In the genomic region with DNA sequence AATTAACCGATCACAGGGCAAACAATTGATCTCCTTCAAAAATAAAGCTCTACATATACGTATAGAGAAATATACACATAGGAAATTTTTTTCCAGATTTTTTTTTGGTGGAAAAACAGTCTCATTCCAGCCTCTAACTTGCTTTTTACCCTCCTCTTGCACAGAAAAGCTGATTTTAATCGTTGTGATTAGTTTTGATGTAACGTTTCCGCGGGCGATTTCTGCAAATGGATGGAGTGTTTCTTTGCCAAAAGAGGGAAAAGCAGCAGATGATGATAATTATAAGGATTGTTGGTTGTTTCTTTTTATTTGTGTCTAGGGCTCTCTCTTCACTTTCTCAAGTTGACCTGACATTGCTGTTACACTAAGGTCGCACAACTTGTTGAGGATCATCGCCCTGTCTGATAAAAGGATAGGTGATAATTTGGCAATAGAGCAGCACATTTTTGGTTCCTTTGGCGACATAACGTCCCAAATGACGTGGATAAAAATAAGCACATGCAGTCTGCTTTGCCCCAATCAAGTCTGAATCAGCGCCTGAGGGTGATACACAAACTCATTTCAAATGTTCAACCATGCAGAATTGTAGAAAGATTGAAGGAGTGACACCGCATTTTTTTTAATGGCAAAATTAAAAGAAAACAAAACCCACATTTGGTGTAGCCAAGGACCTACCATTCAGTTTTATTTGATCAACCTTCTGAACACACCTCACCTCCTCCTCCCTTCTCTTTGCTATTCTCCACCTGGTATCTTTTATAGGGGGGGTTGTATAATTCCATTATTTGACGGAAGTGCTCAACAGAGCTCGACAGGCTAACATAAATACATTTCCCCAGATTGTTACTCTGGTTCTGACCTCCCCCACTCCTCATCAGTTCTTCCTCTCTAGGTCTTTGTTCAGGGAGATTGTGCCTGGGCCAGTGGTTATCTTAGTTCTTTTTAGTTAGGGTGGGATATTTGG, we compare ENCODE assay signal across 8 cellular contexts.
A peak's percentile ranks its signal among the peaks of the same experiment; 100 is the strongest.
DNase-seq lines count a peak whose midpoint lies in the region; ATAC-seq and TF ChIP-seq lines count a peak whose summit lies in the region.

No MANE protein-coding gene starts in this region.

- H3K36me3 ChIP-seq in sigmoid colon (no peaks in the 10 kb centered on the region), Peyer's patch (no peaks in the 10 kb centered on the region)

- 3 to 13% methylated on average over 16 of the region's 16 CpGs for WGBS in sigmoid colon, 2 donors

- H3K27me3 ChIP-seq in sigmoid colon, result no peaks in the 10 kb centered on the region
- no peaks in the 10 kb centered on the region for H3K27me3 ChIP-seq in Peyer's patch

- H3K9me3 ChIP-seq in sigmoid colon (no peaks in the 10 kb centered on the region), Peyer's patch (no peaks in the 10 kb centered on the region)

- DNase-seq in GM12865 (ENCODE audit: low read depth) (no peak), RPMI7951 (ENCODE audit: low read depth) (peak; percentile 5), fibroblast of mammary gland (ENCODE audit: low read depth) (no peak), sigmoid colon (no peak), Peyer's patch (no peak), GM19238 (ENCODE audit: insufficient read length, low spot score) (no peak)
- DNase-seq in activated naive CD4-positive, alpha-beta T cell (lab: John Stamatoyannopoulos, UW), result no peak

- intact Hi-C loops in sigmoid colon (cut with DNase I), result loop anchor here (5.0 kb wide), 2 partner anchors 111 to 566 kb away; a partner anchor contains a TSS

- no peak for ATAC-seq in HG02623 (IDR thresholded peaks at IDR 0.05; ENCODE audit: unreplicated experiment)

- H3K4me1 ChIP-seq in sigmoid colon (peaks cover 0 to 27% (median 23%) of the 10 kb centered on the region in 4 donors), Peyer's patch (peaks cover 0 to 18% (median 4%) of the 10 kb centered on the region in 4 donors)

- no peak for TF ChIP-seq POLR2A in sigmoid colon (IDR thresholded peaks at IDR 0.05)
- TF ChIP-seq POLR2A in Peyer's patch (IDR thresholded peaks at IDR 0.05), result no peak

- TF ChIP-seq CTCF in GM12865 (IDR thresholded peaks at IDR 0.05; ENCODE audit: insufficient read depth, low read depth, low read length, missing control alignments) (no peak), fibroblast of mammary gland (conservative IDR thresholded peaks at IDR 0.05; ENCODE audit: control insufficient read depth, insufficient read depth, low read depth, low read length) (no peak), sigmoid colon (IDR thresholded peaks at IDR 0.05) (no peak), Peyer's patch (IDR thresholded peaks at IDR 0.05) (no peak)

- TF ChIP-seq EP300 in sigmoid colon (IDR thresholded peaks at IDR 0.05), result no peak

- H3K27ac ChIP-seq in sigmoid colon, result peak overlapping the region; percentile 83 to 91 (median 86)
- H3K27ac ChIP-seq in Peyer's patch, result peak overlapping the region in 2 of 4 donors; percentile 53 to 76

- H3K4me3 ChIP-seq in GM12865 (ENCODE audit: low read depth, low read length), result peak overlapping the region; percentile 71
- peak overlapping the region; percentile 55 for H3K4me3 ChIP-seq in fibroblast of mammary gland (ENCODE audit: control insufficient read depth, low read depth, low read length)
- H3K4me3 ChIP-seq in sigmoid colon, result peak overlapping the region; percentile 67 to 92 (median 76)
- peak overlapping the region in 2 of 4 donors; percentile 59 to 62 for H3K4me3 ChIP-seq in Peyer's patch
